In the genomic region with DNA sequence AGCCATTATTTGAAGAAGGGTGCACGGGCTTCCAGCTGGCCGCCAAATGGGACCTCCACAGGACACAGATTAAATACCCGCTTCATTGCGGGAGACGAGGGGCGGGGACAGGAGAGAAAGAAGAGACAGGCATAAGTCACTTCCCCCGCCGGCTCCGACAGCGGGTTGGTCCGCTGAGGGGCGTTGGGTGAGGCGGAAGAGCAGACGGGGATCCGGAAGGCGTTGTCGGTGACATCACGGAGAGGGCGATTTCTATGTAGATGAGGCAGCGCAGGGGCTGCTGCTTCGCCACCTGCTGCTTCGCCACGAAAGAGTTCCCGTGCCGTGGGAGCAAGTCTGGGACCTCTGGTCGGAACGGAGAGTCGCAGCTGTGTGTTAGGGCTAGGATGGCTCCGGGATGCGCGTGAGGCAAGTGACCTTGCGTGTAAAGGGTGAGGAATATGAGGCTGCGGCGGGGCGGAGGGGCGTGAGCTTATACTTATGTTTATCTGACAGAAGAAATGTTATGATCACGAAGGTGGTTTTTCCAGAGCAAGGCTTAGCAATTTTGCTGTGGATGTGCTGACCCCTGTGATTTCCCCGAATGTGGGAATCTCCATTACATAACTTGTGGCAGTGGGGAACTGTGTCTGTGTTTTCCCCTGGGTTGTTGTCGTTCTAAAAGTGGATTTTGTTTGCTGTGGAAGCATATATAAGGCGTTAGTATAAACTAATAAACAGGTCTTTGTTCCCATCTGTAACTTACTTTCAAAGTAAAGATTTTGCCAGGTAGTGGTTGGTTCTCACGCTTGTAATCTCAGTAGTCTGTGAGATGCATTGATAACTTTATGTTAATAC, we compare ENCODE assay signal across 8 cellular contexts. TPM values are rescaled to one million over a fixed set of nuclear protein-coding genes. Genes with fewer than 3 reads are reported as not detected.
DNase-seq lines count a peak whose midpoint lies in the region; ATAC-seq and TF ChIP-seq lines count a peak whose summit lies in the region.
"Not testable (repeated sequence)": the region's sequence is repeated elsewhere in the genome, so short reads cannot be mapped to it uniquely, and the experiment has no call there.

No MANE protein-coding gene starts in this region.

- H3K36me3 ChIP-seq in iPS-18a (ENCODE audit: control insufficient read depth, low read depth, low read length) = not testable (repeated sequence)

- in situ Hi-C loops in GM18951 (cut with MboI; ENCODE audit: low sequenced_read_pairs, unreplicated experiment); T47D (cut with HindIII; ENCODE audit: low pct_unique_long_range_greater_than_20kb, low sequenced_read_pairs): not testable (repeated sequence)

- H3K4me1 ChIP-seq in iPS-18a (ENCODE audit: control insufficient read depth, low read depth, low read length) = not testable (repeated sequence)

- peak overlapping the region; percentile 79 for H3K9ac ChIP-seq in iPS-18a (ENCODE audit: low read length)

- TF ChIP-seq CTCF in WI38 (IDR thresholded peaks at IDR 0.05; ENCODE audit: low read depth, low read length) = not testable (repeated sequence)

- H3K4me3 ChIP-seq in WI38 (ENCODE audit: low read depth, low read length) = peak overlapping the region; percentile 54
- peak overlapping the region; percentile 61 for H3K4me3 ChIP-seq in iPS-18a (ENCODE audit: low read length)
- peak overlapping the region; percentile 43 for H3K4me3 ChIP-seq in skeletal muscle cell (ENCODE audit: low read depth, low read length)

- peak; percentile 95 for DNase-seq in A172 (ENCODE audit: low spot score)
- DNase-seq in NCI-H2196 treated with DMSO at 0.1 percent for 48 hours (lab: John Stamatoyannopoulos, UW; ENCODE audit: unreplicated experiment) = peak; percentile 61
- DNase-seq in T47D (ENCODE audit: low read depth in 1 of 2, low spot score in 1 of 2) = peak; percentile 3 to 84
- peak; percentile 82 for DNase-seq in skeletal muscle cell (ENCODE audit: low read depth)

- peak; percentile 86 for ATAC-seq in HG03135 (IDR thresholded peaks at IDR 0.05; ENCODE audit: unreplicated experiment)

- H3K27me3 ChIP-seq in iPS-18a (ENCODE audit: control insufficient read depth, insufficient read depth, low read length) = not testable (repeated sequence)

- peak; percentile 89 for TF ChIP-seq POLR2A in GM18951 (IDR thresholded peaks at IDR 0.05; ENCODE audit: extremely low read depth, insufficient read depth, insufficient read length)

- peak overlapping the region; percentile 92 for H3K27ac ChIP-seq in iPS-18a (ENCODE audit: low read length)

- H3K9me3 ChIP-seq in iPS-18a (ENCODE audit: control insufficient read depth, low read depth, low read length) = not testable (repeated sequence)

RNA-seq across cellular contexts. Expression of gene PPIAL4C, which starts 52.9 kb away (rescaled TPM):
- not detected in 2 replicates for total RNA-seq in A172 (2014; rRNA removed; shearing (Covaris generic))

Comparison
In these comparisons a context has a peak if more than half of its experiments do, and no peak if none do; other contexts are left out.
1. Peak in every context shown above with its lines: DNase-seq, ATAC-seq, H3K4me3 ChIP-seq and H3K27ac ChIP-seq.
2. DNase-seq: peak in every context shown above with its lines; median percentile 95 in A172; 82 in skeletal muscle cell; 61 in NCI-H2196 treated with DMSO at 0.1 percent for 48 hours; 44 in T47D.